In the genomic region with DNA sequence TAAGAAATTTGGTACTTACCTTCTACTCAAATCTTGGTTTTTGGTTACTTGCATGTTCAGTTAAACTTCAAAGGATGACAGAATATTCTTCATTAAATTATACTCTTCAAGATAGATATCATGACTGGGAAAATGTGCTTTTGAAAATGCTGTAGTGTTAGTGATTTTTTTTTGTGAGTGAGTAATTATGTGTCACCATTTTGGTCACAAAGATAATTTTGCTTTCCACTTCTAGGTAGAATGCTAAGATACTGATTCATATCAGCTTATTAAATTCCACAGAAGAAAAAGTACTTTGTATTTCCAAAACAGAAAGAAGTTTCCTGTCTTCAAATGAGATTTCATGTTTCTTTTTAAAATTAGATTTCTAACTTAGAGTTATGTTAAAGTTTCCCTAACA, we compare ENCODE assay signal across 22 cellular contexts.
"Had no signal": no experiment of that assay in that cellular context is flagged by ENCODE, and none has a peak within 500 bp of the region (broad histone marks: within the 10 kb centered on the region; RNA-seq: fewer than 3 reads in every experiment).

No MANE protein-coding gene starts in this region.

- H3K9ac ChIP-seq: parathyroid adenoma had no signal

- ATAC-seq: activated CD8-positive, alpha-beta T cell treated with anti-CD3 and anti-CD28 coated beads for 36 hours; activated T-helper 17 cell treated with anti-CD3 and anti-CD28 coated beads, Interleukin-2, amount 50 U/mL, for 72 hours; body of pancreas; gastrocnemius medialis; left lung; sciatic nerve had no signal

- H3K4me3 ChIP-seq: body of pancreas, coronary artery, gastrocnemius medialis, left lung, spleen, thyroid gland had no signal

- H3K79me2 ChIP-seq: parathyroid adenoma had no signal

- H3K4me1 ChIP-seq: body of pancreas, gastrocnemius medialis, left lung, parathyroid adenoma, spleen, thyroid gland had no signal

- H2AFZ ChIP-seq: parathyroid adenoma had no signal

- H3K27ac ChIP-seq: body of pancreas, coronary artery, gastrocnemius medialis, left lung, parathyroid adenoma, spleen, thyroid gland had no signal

- DNase-seq: activated CD4-positive, alpha-beta T cell treated with anti-CD3 and anti-CD28 coated beads for 48 hours; activated CD4-positive, CD25-positive, alpha-beta regulatory T cell; activated CD8-positive, alpha-beta T cell treated with anti-CD3 and anti-CD28 coated beads for 36 hours; activated naive CD4-positive, alpha-beta T cell; activated naive CD8-positive, alpha-beta T cell treated with anti-CD3 and anti-CD28 coated beads for 36 hours; activated T-cell treated with anti-CD3 and anti-CD28 coated beads, Interleukin-2, amount 50 U/mL, for 1 hour; amniotic stem cell; body of pancreas; erythroblast; gastrocnemius medialis; head of caudate nucleus; kidney; left lung; midbrain; spleen; stimulated activated naive CD4-positive, alpha-beta T cell; thyroid gland had no signal

- H3K27me3 ChIP-seq: body of pancreas, gastrocnemius medialis, left lung, spleen, thyroid gland had no signal

- FAIRE-seq: kidney, urothelium cell line had no signal

- H3K9me3 ChIP-seq: body of pancreas, gastrocnemius medialis, left lung, thyroid gland had no signal

- H3K36me3 ChIP-seq: gastrocnemius medialis, left lung, spleen, thyroid gland had no signal
